ENCODE assay signal across 1 cellular context in the genomic region with DNA sequence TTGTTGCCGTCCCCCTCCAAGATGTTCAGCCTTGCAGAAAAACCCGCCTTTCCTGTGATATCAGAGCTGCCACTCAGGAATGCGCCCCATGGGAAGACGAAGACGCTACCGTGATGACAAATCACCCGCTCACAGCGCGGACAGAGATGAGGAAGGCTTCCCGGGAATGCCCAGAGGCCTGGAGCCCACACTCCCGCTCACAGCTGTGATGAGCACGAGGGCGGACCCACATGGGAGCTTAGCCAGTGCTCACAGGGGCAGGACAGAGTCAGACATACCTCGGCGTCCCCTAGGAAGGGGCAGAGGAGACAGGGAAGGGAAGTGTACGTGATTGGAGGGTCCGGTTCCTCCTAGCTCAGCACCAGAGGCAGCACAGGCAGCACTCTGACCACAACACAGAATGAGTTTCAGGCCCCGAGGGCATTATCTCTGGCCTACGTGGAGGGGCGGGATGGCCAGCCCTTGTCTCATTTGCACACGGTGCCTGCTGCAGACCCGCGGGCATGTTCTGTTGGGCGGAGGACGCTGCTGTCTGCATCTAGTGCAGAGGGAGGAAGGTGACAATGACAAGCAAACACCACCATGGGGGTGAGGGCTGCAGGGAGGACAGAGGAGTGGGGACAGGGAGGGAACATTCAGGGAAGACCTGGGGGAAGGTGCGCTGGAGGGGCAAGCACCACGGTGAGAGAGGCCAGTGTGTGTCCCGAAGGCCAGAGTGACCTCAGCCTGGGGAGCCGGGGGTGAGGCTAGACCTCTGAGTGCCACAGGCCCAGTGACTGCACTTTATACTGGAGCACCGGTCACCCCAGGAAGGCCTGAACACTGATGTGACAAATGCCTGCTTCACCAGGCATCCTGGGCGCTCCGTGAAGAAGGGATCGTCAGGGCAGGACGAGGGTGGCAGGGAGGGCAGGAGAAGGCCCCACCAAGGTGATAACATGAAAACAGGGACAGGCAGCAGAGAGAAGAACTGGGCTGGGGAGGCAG.
TF ChIP-seq lines count a peak whose summit lies in the region.

No MANE protein-coding gene starts in this region.

TF ChIP-seq in IMR-90, 13 proteins besides CTCF, POLR2A, EP300 and RAD21 (continued from another document):
- TF ChIP-seq BHLHE40 (IDR thresholded peaks at IDR 0.05; ENCODE audit: low read depth, low read length) (no peak), FOS (IDR thresholded peaks at IDR 0.05; ENCODE audit: low read depth, low read length) (no peak), MAFK (IDR thresholded peaks at IDR 0.05; ENCODE audit: low read depth, low read length) (no peak), CEBPB (IDR thresholded peaks at IDR 0.05; ENCODE audit: low read depth, low read length) (no peak), RFX5 (IDR thresholded peaks at IDR 0.05; ENCODE audit: low read depth, low read length) (no peak), CHD1 (IDR thresholded peaks at IDR 0.05; ENCODE audit: low read depth, low read length) (no peak), RCOR1 (IDR thresholded peaks at IDR 0.05; ENCODE audit: insufficient replicate concordance, low read length) (no peak), NFE2L2 (IDR thresholded peaks at IDR 0.05; ENCODE audit: low read depth, low read length) (no peak), MXI1 (IDR thresholded peaks at IDR 0.05; ENCODE audit: borderline replicate concordance, low read depth, low read length) (no peak), MAZ (IDR thresholded peaks at IDR 0.05; ENCODE audit: borderline replicate concordance, low read depth, low read length) (no peak)
- TF ChIP-seq, protein P1, sequence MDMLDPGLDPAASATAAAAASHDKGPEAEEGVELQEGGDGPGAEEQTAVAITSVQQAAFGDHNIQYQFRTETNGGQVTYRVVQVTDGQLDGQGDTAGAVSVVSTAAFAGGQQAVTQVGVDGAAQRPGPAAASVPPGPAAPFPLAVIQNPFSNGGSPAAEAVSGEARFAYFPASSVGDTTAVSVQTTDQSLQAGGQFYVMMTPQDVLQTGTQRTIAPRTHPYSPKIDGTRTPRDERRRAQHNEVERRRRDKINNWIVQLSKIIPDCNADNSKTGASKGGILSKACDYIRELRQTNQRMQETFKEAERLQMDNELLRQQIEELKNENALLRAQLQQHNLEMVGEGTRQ (IDR thresholded peaks at IDR 0.05; ENCODE audit: low read depth, low read length) = no peak
